ENCODE assay signal across 13 cellular contexts in genomic region chr3:61040618-61041017, GRCh38.
"Had no signal": no experiment of that assay in that cellular context is flagged by ENCODE, and none has a peak within 500 bp of the region (broad histone marks: within the 10 kb centered on the region; RNA-seq: fewer than 3 reads in every experiment).

No MANE protein-coding gene starts in this region.

- H3K9me3 ChIP-seq: colonic mucosa, gastrocnemius medialis had no signal

- H3K4me3 ChIP-seq: colonic mucosa, coronary artery, dorsolateral prefrontal cortex, esophagus muscularis mucosa, esophagus squamous epithelium, gastrocnemius medialis, gastroesophageal sphincter, heart left ventricle, heart right ventricle had no signal

- H3K27ac ChIP-seq: colonic mucosa, coronary artery, dorsolateral prefrontal cortex, epithelial cell of prostate, esophagus muscularis mucosa, esophagus squamous epithelium, foreskin keratinocyte, gastrocnemius medialis, gastroesophageal sphincter, heart left ventricle, heart right ventricle had no signal

- ATAC-seq: effector memory CD8-positive, alpha-beta T cell; esophagus mucosa; foreskin keratinocyte; gastrocnemius medialis; gastroesophageal sphincter; heart left ventricle; heart right ventricle had no signal

- H3K36me3 ChIP-seq: colonic mucosa, esophagus squamous epithelium, gastrocnemius medialis, gastroesophageal sphincter, heart left ventricle, heart right ventricle had no signal

- H3K4me1 ChIP-seq: colonic mucosa, esophagus muscularis mucosa, esophagus squamous epithelium, foreskin keratinocyte, gastrocnemius medialis, gastroesophageal sphincter, heart left ventricle, heart right ventricle had no signal
